Comparison of ENCODE assay signal across 21 cellular contexts in genomic region chrX:27458544-27458943, GRCh38. TPM values are rescaled to one million over a fixed set of nuclear protein-coding genes. Genes with fewer than 3 reads are reported as not detected.
"Had no signal": no experiment of that assay in that cellular context is flagged by ENCODE, and none has a peak within 500 bp of the region (broad histone marks: within the 10 kb centered on the region; RNA-seq: fewer than 3 reads in every experiment).

No MANE protein-coding gene starts in this region.

RNA-seq across cellular contexts. Expression of gene PPP4R3C, which starts 4.6 kb away (rescaled TPM):
- total RNA-seq: activated naive CD4-positive, alpha-beta T cell treated with anti-CD3 and anti-CD28 coated beads for 36 hours; activated naive CD4-positive, alpha-beta T cell treated with anti-CD3 and anti-CD28 coated beads, Interleukin-2, amount 50 U/mL, for 72 hours; activated naive CD8-positive, alpha-beta T cell treated with anti-CD3 and anti-CD28 coated beads for 36 hours; activated naive CD8-positive, alpha-beta T cell treated with anti-CD3 and anti-CD28 coated beads, Interleukin-2, amount 10 ng/mL, durations not matched to agents 7 days and 5 days; activated T-cell treated with anti-CD3 and anti-CD28 coated beads, Interleukin-2, amount 50 U/mL, for 4 hours; activated T-cell treated with anti-CD3 and anti-CD28 coated beads, Interleukin-2, amount 50 U/mL, for 72 hours; activated T-helper 1 cell treated with anti-CD3 and anti-CD28 coated beads, Interleukin-12 subunit alpha, Interleukin-12 subunit beta, Interleukin-2, Interleukin-4 antibody, amounts not matched to agents 30 ng/mL and 10 ng/mL and 1 ng/mL, durations not matched to agents 14 hours and 24 hours and 36 hours; activated T-helper 17 cell treated with anti-CD3 and anti-CD28 coated beads, Interleukin-2, amount 50 U/mL, for 72 hours; activated T-helper 2 cell treated with anti-CD3 and anti-CD28 coated beads, Interferon-gamma antibody, Interleukin-2, Interleukin-4, amounts not matched to agents 10 μg/mL and 5 μg/mL and 100 μg/mL, durations not matched to agents 14 hours and 24 hours and 36 hours; adrenal gland; aorta; ascending aorta; astrocyte; body of pancreas; breast epithelium; bronchial epithelial cell; cardiac muscle cell; cardiac septum; cerebellum; chondrocyte had no signal
- polyA plus RNA-seq: adipose tissue, adrenal gland, aorta, cardiac muscle cell had no signal
